In the genomic region with DNA sequence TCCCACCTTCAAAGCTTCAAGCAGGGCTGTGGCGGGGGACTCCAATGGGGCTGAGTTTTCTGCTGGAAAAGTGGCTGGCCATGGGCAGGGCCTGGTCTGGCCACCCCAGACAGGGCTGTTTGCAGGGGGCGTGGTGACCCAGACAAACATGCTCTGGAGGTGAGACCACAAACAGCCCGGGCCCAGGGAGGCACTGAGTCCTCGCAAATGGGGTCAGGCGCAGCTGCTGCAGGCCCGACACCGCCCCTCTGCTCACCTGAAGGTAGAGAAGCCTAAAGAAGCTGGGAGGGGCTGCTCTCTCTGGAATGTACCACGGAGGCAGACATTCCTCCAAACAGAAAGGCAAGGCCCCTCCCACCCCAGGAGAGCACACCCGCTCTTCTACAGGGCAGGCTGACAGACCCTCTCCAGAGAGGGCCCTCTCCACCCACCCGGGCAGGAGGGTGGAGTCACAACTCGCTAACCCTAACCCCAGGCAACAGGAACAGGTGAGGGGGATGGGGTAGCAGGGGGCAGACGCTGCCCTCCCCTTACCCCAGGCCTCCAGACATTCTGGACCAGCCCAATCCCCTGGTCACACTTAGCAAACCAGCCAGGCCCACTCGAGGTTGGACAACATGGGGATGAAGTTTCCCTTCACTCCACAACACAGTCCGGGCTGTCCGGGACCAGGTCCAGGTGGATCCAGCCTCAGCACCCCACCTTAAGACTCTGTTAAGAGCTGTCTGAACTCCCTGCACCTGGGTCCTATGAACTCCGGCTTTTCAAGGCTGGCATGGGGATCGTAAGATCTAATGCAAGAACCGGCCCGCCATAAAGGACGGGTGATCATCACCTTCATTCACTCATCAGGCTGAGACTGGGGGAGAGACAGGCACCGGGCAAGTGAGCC, we compare ENCODE assay signal across 12 cellular contexts.
"Had no signal": no experiment of that assay in that cellular context is flagged by ENCODE, and none has a peak within 500 bp of the region (broad histone marks: within the 10 kb centered on the region; RNA-seq: fewer than 3 reads in every experiment).

No MANE protein-coding gene starts in this region.

- H3K9me3 ChIP-seq: gastroesophageal sphincter, ovary, SJCRH30, tibial nerve had no signal

- H3K27me3 ChIP-seq: gastroesophageal sphincter, hepatocyte, ovary, SJCRH30 had no signal

- H3K4me3 ChIP-seq: gastroesophageal sphincter, hepatocyte, ovary, SJCRH30, tibial nerve had no signal

- DNase-seq: activated naive CD4-positive, alpha-beta T cell treated with Interleukin-2 at 50 U/mL for 16 hours; activated T-cell treated with anti-CD3 and anti-CD28 coated beads, Interleukin-2, amount 50 U/mL, for 48 hours; central memory CD4-positive, alpha-beta T cell; cortex of kidney; effector memory CD4-positive, alpha-beta T cell; mammary epithelial cell; SJCRH30 had no signal

- H3K4me1 ChIP-seq: SJCRH30 had no signal

- H3K27ac ChIP-seq: epithelial cell of prostate, gastroesophageal sphincter, hepatocyte, ovary, SJCRH30, tibial nerve had no signal

- H3K36me3 ChIP-seq: gastroesophageal sphincter, ovary, SJCRH30, tibial nerve had no signal
